22 cellular contexts compared by ENCODE assay signal in genomic region chr17:72110953-72111339, GRCh38. TPM values are rescaled to one million over a fixed set of nuclear protein-coding genes. Genes with fewer than 3 reads are reported as not detected.
DNase-seq lines count a peak whose midpoint lies in the region; ATAC-seq and TF ChIP-seq lines count a peak whose summit lies in the region.
"Had no signal": no experiment of that assay in that cellular context is flagged by ENCODE, and none has a peak within 500 bp of the region (broad histone marks: within the 10 kb centered on the region; RNA-seq: fewer than 3 reads in every experiment).

No MANE protein-coding gene starts in this region.

- H3K14ac ChIP-seq in neuronal stem cell (ENCODE audit: low read length), result no peak overlapping the region

- no peak overlapping the region for H4K8ac ChIP-seq in neuronal stem cell (ENCODE audit: low read depth, low read length)

- H3K23ac ChIP-seq in neuronal stem cell (ENCODE audit: low read depth, low read length, poor library complexity), result no peak overlapping the region

- H3K9ac ChIP-seq in neuronal stem cell (ENCODE audit: low read depth, low read length, poor library complexity), result no peak overlapping the region
- H3K9ac ChIP-seq: parathyroid adenoma had no signal

- no peak for ATAC-seq in stimulated activated memory B cell treated with anti-CD40 and anti-IgM and Interleukin-4, amounts not matched to agents 10 μg/mL and 1 μg/mL and 100 μg/mL, for 72 hours
- ATAC-seq: naive thymus-derived CD4-positive, alpha-beta T cell had no signal

- 7 to 27% methylated on average over 4 of the region's 4 CpGs for WGBS in esophagus squamous epithelium, 2 donors
- no CpG with 5 or more reads among the region's 4 CpGs for WGBS in neuronal stem cell (ENCODE audit: extremely low coverage in 2 of 2, insufficient read length in 2 of 2, insufficient replicate concordance in 1 of 2), 2 donors

- H3K36me3 ChIP-seq in BE2C (no peaks in the 10 kb centered on the region), esophagus squamous epithelium (no peaks in the 10 kb centered on the region), neuronal stem cell (replicated peaks in 1 of 2; ENCODE audit: control insufficient read depth in 2 of 2, insufficient read depth in 2 of 2, low read length in 2 of 2) (no peaks in the 10 kb centered on the region)
- H3K36me3 ChIP-seq: uterus had no signal

- H3K27me3 Mint-ChIP-seq in stimulated activated memory B cell treated with anti-CD40 and anti-IgM and Interleukin-4, amounts not matched to agents 10 μg/mL and 1 μg/mL and 100 μg/mL, for 72 hours, result peaks cover 36% of the 10 kb centered on the region

- H3K4me3 Mint-ChIP-seq in stimulated activated memory B cell treated with anti-CD40 and anti-IgM and Interleukin-4, amounts not matched to agents 10 μg/mL and 1 μg/mL and 100 μg/mL, for 72 hours, result no peak overlapping the region
- H3K4me3 Mint-ChIP-seq: CD4-positive, alpha-beta T cell had no signal

- no peak for TF ChIP-seq POLR2A in esophagus squamous epithelium (IDR thresholded peaks at IDR 0.05)

- H3K27ac Mint-ChIP-seq in stimulated activated memory B cell treated with anti-CD40 and anti-IgM and Interleukin-4, amounts not matched to agents 10 μg/mL and 1 μg/mL and 100 μg/mL, for 72 hours, result no peak overlapping the region
- H3K27ac Mint-ChIP-seq: CD4-positive, alpha-beta T cell; naive thymus-derived CD4-positive, alpha-beta T cell had no signal

- H3K4me3 ChIP-seq in BE2C (ENCODE audit: low read depth, low read length), result peak overlapping the region; percentile 37
- H3K4me3 ChIP-seq in esophagus squamous epithelium, result peak overlapping the region; percentile 12 to 52 (median 24)
- no peak overlapping the region for H3K4me3 ChIP-seq in neuronal stem cell (ENCODE audit: low read length in 2 of 2)
- H3K4me3 ChIP-seq: uterus had no signal

- no peak overlapping the region for H2BK15ac ChIP-seq in neuronal stem cell (ENCODE audit: low read length)

- intact Hi-C loops in esophagus squamous epithelium (cut with DNase I), result loop anchor here (10.0 kb wide), 1 partner anchor 636 kb away; no protein-coding TSS in a partner anchor

- no peak overlapping the region for H2BK5ac ChIP-seq in neuronal stem cell (ENCODE audit: low read length)

- DNase-seq in BE2C (no peak), NCI-H748 treated with DMSO at 0.1 percent for 48 hours (lab: John Stamatoyannopoulos, UW) (peak; percentile 92), esophagus squamous epithelium (lab: John Stamatoyannopoulos, UW) (no peak), neuronal stem cell (ENCODE audit: low spot score) (no peak), NCI-H446 treated with DMSO at 0.1 percent for 48 hours (lab: John Stamatoyannopoulos, UW) (no peak), COR-L47 (lab: John Stamatoyannopoulos, UW) (no peak)
- DNase-seq in stimulated activated CD4-positive, alpha-beta T cell treated with anti-CD3 and anti-CD28 coated beads, Interleukin-4, amount 100 ng/mL, for 1 hour, result no peak
- DNase-seq: activated CD4-positive, alpha-beta T cell treated with anti-CD3 and anti-CD28 coated beads, Interleukin-2, amount 50 U/mL, for 4 hours; activated gamma-delta T cell treated with Interleukin-2 at 50 U/mL for 16 hours; activated T-cell treated with anti-CD3 and anti-CD28 coated beads for 4 hours; CD4-positive, alpha-beta T cell; DND-41; erythroblast; HCEC 1CT; naive thymus-derived CD4-positive, alpha-beta T cell; NCI-H1930; NCI-H446; stimulated activated CD4-positive, alpha-beta T cell treated with anti-CD3 and anti-CD28 coated beads, Interleukin-2, amount 100 ng/mL, for 24 hours; T-helper 1 cell; uterus had no signal

- H3K27me3 ChIP-seq in BE2C, result no peaks in the 10 kb centered on the region
- peaks cover 0 to 70% (median 0%) of the 10 kb centered on the region in 4 donors for H3K27me3 ChIP-seq in esophagus squamous epithelium
- peaks cover 0 to 35% (median 1%) of the 10 kb centered on the region in 3 experiments for H3K27me3 ChIP-seq in neuronal stem cell (ENCODE audit: control insufficient read depth in 3 of 3, insufficient read depth in 3 of 3, low read depth in 1 of 3, low read length in 3 of 3)

- no peaks in the 10 kb centered on the region for H3K79me1 ChIP-seq in neuronal stem cell (ENCODE audit: low read depth, low read length)

- H2BK120ac ChIP-seq in neuronal stem cell (ENCODE audit: low read depth, low read length), result no peak overlapping the region

- no peak overlapping the region for H3K4ac ChIP-seq in neuronal stem cell (ENCODE audit: low read length)

- peak overlapping the region; percentile 58 for H3K18ac ChIP-seq in neuronal stem cell (ENCODE audit: low read length)

- H2BK12ac ChIP-seq in neuronal stem cell (ENCODE audit: low read length), result peak overlapping the region; percentile 36

- H3K4me2 ChIP-seq in neuronal stem cell (ENCODE audit: insufficient read depth, low read length, poor library complexity, severe bottlenecking), result no peak overlapping the region

- no peak overlapping the region for H4K91ac ChIP-seq in neuronal stem cell (ENCODE audit: low read depth, low read length, poor library complexity)

- H3K27ac ChIP-seq in esophagus squamous epithelium (peak overlapping the region in 1 of 4 donors; percentile 28), neuronal stem cell (replicated peaks; ENCODE audit: low read length) (peak overlapping the region; percentile 73)
- H3K27ac ChIP-seq: parathyroid adenoma, uterus had no signal

- H3K36me3 Mint-ChIP-seq in stimulated activated memory B cell treated with anti-CD40 and anti-IgM and Interleukin-4, amounts not matched to agents 10 μg/mL and 1 μg/mL and 100 μg/mL, for 72 hours, result no peaks in the 10 kb centered on the region

- H3K4me1 ChIP-seq in BE2C, result peaks cover 3% of the 10 kb centered on the region; the same call in 1 of the 2 replicates
- H3K4me1 ChIP-seq in esophagus squamous epithelium, result peaks cover 0 to 18% (median 4%) of the 10 kb centered on the region in 3 donors
- peaks cover 11 to 34% of the 10 kb centered on the region in 2 donors for H3K4me1 ChIP-seq in neuronal stem cell (ENCODE audit: control insufficient read depth in 2 of 2, insufficient read depth in 1 of 2, low read depth in 1 of 2, low read length in 2 of 2)
- H3K4me1 ChIP-seq: parathyroid adenoma had no signal

- H2AK5ac ChIP-seq in neuronal stem cell (ENCODE audit: low read depth, low read length), result peak overlapping the region; percentile 60

- no peaks in the 10 kb centered on the region for H3K4me1 Mint-ChIP-seq in stimulated activated memory B cell treated with anti-CD40 and anti-IgM and Interleukin-4, amounts not matched to agents 10 μg/mL and 1 μg/mL and 100 μg/mL, for 72 hours

- H3K9me3 ChIP-seq in BE2C (no peaks in the 10 kb centered on the region), esophagus squamous epithelium (no peaks in the 10 kb centered on the region), neuronal stem cell (replicated peaks in 1 of 2; ENCODE audit: control insufficient read depth in 2 of 2, insufficient read depth in 1 of 2, low read depth in 1 of 2, low read length in 2 of 2) (peaks cover 0 to under 1% of the 10 kb centered on the region in 2 donors)
- H3K9me3 ChIP-seq: uterus had no signal

- no peak overlapping the region for H2AFZ ChIP-seq in neuronal stem cell (ENCODE audit: low read length)
- H2AFZ ChIP-seq: parathyroid adenoma had no signal

- TF ChIP-seq CTCF in BE2C (IDR thresholded peaks at IDR 0.05; ENCODE audit: low read depth, low read length), result no peak
- no peak for TF ChIP-seq CTCF in esophagus squamous epithelium (IDR thresholded peaks at IDR 0.05)

- no peaks in the 10 kb centered on the region for H3K9me3 Mint-ChIP-seq in stimulated activated memory B cell treated with anti-CD40 and anti-IgM and Interleukin-4, amounts not matched to agents 10 μg/mL and 1 μg/mL and 100 μg/mL, for 72 hours
- H3K9me3 Mint-ChIP-seq: CD4-positive, alpha-beta T cell had no signal

RNA-seq across cellular contexts. Expression of gene SOX9, which starts 9.9 kb away (rescaled TPM):
- 3.7 TPM for polyA plus RNA-seq in BE2C (2012; ENCODE audit: insufficient read depth, insufficient read length, low read depth)
- total RNA-seq in esophagus squamous epithelium, result 10 to 100 TPM in 3 of 4 donors, 1 to 10 TPM in 1; 7.4 to 11.5 (median 11.1) TPM
- polyA plus RNA-seq in neuronal stem cell (2013, experiment 1 of 2), result 65.2 TPM
- 69.2 TPM for polyA plus RNA-seq in neuronal stem cell (2013, experiment 2 of 2)
- total RNA-seq: CD4-positive, alpha-beta T cell; naive thymus-derived CD4-positive, alpha-beta T cell had no signal
- polyA plus RNA-seq: naive thymus-derived CD4-positive, alpha-beta T cell had no signal

Comparison
In these comparisons a context has a peak if more than half of its experiments do, and no peak if none do; other contexts are left out.
1. H3K4me3 ChIP-seq: peak in BE2C (single experiment) and esophagus squamous epithelium (4 of 4); none in neuronal stem cell (0 of 2).